ENCODE assay signal across 13 cellular contexts in the genomic region with DNA sequence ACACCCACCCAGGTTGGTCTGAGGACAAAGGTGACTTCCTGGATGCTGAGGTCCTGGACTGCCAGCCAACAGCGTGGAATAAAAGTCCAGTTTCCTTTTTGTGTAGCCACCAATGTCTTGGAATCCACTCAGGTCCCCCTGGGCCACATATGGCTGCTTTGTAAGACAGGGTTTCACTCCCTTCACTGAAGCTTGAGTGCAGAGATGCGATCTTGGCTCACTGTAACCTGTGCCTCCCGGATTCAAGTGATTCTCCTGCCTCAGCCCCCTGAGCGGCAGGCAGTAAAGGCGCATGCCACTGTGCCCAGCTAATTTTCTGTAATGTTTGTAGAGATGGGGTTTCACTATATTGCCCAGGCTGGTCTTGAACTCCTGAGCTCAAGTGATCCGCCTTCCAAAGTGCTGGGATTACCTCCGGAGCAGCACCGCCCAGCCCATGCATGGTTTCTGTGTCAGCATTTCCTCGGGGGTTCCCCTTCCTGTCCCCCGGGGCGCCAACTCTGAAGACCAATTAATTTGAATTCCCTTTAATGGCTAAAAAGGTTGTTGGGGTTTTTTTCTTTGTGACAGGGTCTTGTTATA. TPM values are rescaled to one million over a fixed set of nuclear protein-coding genes. Genes with fewer than 3 reads are reported as not detected.
DNase-seq lines count a peak whose midpoint lies in the region; ATAC-seq and TF ChIP-seq lines count a peak whose summit lies in the region.
"Had no signal": no experiment of that assay in that cellular context is flagged by ENCODE, and none has a peak within 500 bp of the region (broad histone marks: within the 10 kb centered on the region; RNA-seq: fewer than 3 reads in every experiment).

No MANE protein-coding gene starts in this region.

- intact Hi-C loops in left lung (cut with DNase I): no loop called here

- H3K36me3 ChIP-seq in ACC112 (ENCODE audit: insufficient read depth, low read length) (peaks cover 9% of the 10 kb centered on the region), muscle layer of colon (ENCODE audit: insufficient read depth, low read length) (peaks cover 60% of the 10 kb centered on the region), left lung (peaks cover 0 to 52% of the 10 kb centered on the region in 2 donors)
- H3K36me3 ChIP-seq: BE2C had no signal

- H3K9ac ChIP-seq in muscle layer of colon (ENCODE audit: low read length): peak overlapping the region; percentile 49

- peaks cover 15% of the 10 kb centered on the region for H3K79me2 ChIP-seq in ACC112 (ENCODE audit: control insufficient read depth, insufficient read depth, low read length, unreplicated experiment)

- H3K36me3 Mint-ChIP-seq in activated CD4-positive, alpha-beta memory T cell treated with anti-CD3 and anti-CD28 coated beads, Interleukin-2, amount 10 ng/mL, durations not matched to agents 7 days and 5 days (ENCODE audit: low read depth): no peaks in the 10 kb centered on the region

- H3K9me3 ChIP-seq in muscle layer of colon (ENCODE audit: low read length) (no peaks in the 10 kb centered on the region), left lung (no peaks in the 10 kb centered on the region)
- H3K9me3 ChIP-seq: BE2C had no signal

- CTCF ChIA-PET in activated CD4-positive, alpha-beta memory T cell treated with anti-CD3 and anti-CD28 coated beads, Interleukin-2, amount 10 ng/mL, durations not matched to agents 7 days and 5 days (lab: Charles Lee): no interaction called here

- H3K27ac ChIP-seq in ACC112 (ENCODE audit: low read depth, low read length) (peak overlapping the region; percentile 8; the same call in 1 of the 2 replicates), muscle layer of colon (ENCODE audit: low read depth, low read length) (peak overlapping the region; percentile 80), left lung (peak overlapping the region in 1 of 2 donors; percentile 48)

- H3K4me1 Mint-ChIP-seq in activated CD4-positive, alpha-beta memory T cell treated with anti-CD3 and anti-CD28 coated beads, Interleukin-2, amount 10 ng/mL, durations not matched to agents 7 days and 5 days: peaks cover 9% of the 10 kb centered on the region

- no peak overlapping the region for H3K27ac Mint-ChIP-seq in activated CD4-positive, alpha-beta memory T cell treated with anti-CD3 and anti-CD28 coated beads, Interleukin-2, amount 10 ng/mL, durations not matched to agents 7 days and 5 days

- POLR2A ChIA-PET in activated CD4-positive, alpha-beta memory T cell treated with anti-CD3 and anti-CD28 coated beads, Interleukin-2, amount 10 ng/mL, durations not matched to agents 7 days and 5 days (lab: Charles Lee): no interaction called here

- no peaks in the 10 kb centered on the region for H3K27me3 ChIP-seq in ACC112 (ENCODE audit: insufficient read depth, low read length)
- no peaks in the 10 kb centered on the region for H3K27me3 ChIP-seq in muscle layer of colon (ENCODE audit: control insufficient read depth in 1 of 2, insufficient read depth in 2 of 2, low read length in 2 of 2)
- no peaks in the 10 kb centered on the region for H3K27me3 ChIP-seq in left lung
- H3K27me3 ChIP-seq: BE2C had no signal

- no peaks in the 10 kb centered on the region for H3K9me3 Mint-ChIP-seq in activated CD4-positive, alpha-beta memory T cell treated with anti-CD3 and anti-CD28 coated beads, Interleukin-2, amount 10 ng/mL, durations not matched to agents 7 days and 5 days
- H3K9me3 Mint-ChIP-seq: activated T-cell treated with anti-CD3 and anti-CD28 coated beads, Interleukin-2, amount 50 U/mL, for 4 hours had no signal

- no peak overlapping the region for H3K4me3 ChIP-seq in ACC112 (ENCODE audit: low read depth, low read length)
- H3K4me3 ChIP-seq in muscle layer of colon (ENCODE audit: low read depth in 1 of 2, low read length in 2 of 2): peak overlapping the region in 1 of 2 donors; percentile 14
- no peak overlapping the region for H3K4me3 ChIP-seq in left lung

- H3K4me3 Mint-ChIP-seq in activated CD4-positive, alpha-beta memory T cell treated with anti-CD3 and anti-CD28 coated beads, Interleukin-2, amount 10 ng/mL, durations not matched to agents 7 days and 5 days: no peak overlapping the region
- H3K4me3 Mint-ChIP-seq: activated T-cell treated with anti-CD3 and anti-CD28 coated beads, Interleukin-2, amount 50 U/mL, for 4 hours had no signal

- H3K27me3 Mint-ChIP-seq in activated CD4-positive, alpha-beta memory T cell treated with anti-CD3 and anti-CD28 coated beads, Interleukin-2, amount 10 ng/mL, durations not matched to agents 7 days and 5 days: peaks cover 9% of the 10 kb centered on the region

- DNase-seq in activated CD4-positive, alpha-beta memory T cell treated with anti-CD3 and anti-CD28 coated beads, Interleukin-2, amount 10 ng/mL, durations not matched to agents 7 days and 5 days: peak; percentile 25
- DNase-seq in left lung (no peak), activated gamma-delta T cell (lab: John Stamatoyannopoulos, UW) (no peak), NCI-H2081 (lab: John Stamatoyannopoulos, UW) (no peak), NCI-H524 treated with DMSO at 0.1 percent for 48 hours (lab: John Stamatoyannopoulos, UW) (no peak)
- DNase-seq: activated T-cell treated with anti-CD3 and anti-CD28 coated beads, Interleukin-2, amount 50 U/mL, for 4 hours; BE2C had no signal

- ATAC-seq in GM19438 (IDR thresholded peaks at IDR 0.05; ENCODE audit: low read depth, unreplicated experiment) (peak; percentile 78), left lung (no peak)
- ATAC-seq: activated T-cell treated with anti-CD3 and anti-CD28 coated beads, Interleukin-2, amount 50 U/mL, for 4 hours; SK-N-SH treated with all-trans-retinoic acid at 6 μM for 48 hours had no signal

- H2AFZ ChIP-seq in ACC112 (ENCODE audit: low read length, unreplicated experiment): no peak overlapping the region

- H3K4me1 ChIP-seq in ACC112 (ENCODE audit: control insufficient read depth, insufficient read depth, low read length, unreplicated experiment): peaks cover 20% of the 10 kb centered on the region
- H3K4me1 ChIP-seq in muscle layer of colon (ENCODE audit: insufficient read depth, low read length): peaks cover 37% of the 10 kb centered on the region
- H3K4me1 ChIP-seq in left lung: peaks cover 4 to 15% of the 10 kb centered on the region in 2 donors
- H3K4me1 ChIP-seq: BE2C had no signal

- TF ChIP-seq CTCF in left lung (IDR thresholded peaks at IDR 0.05): no peak

RNA-seq across cellular contexts. Expression of gene KANK2, which starts 17.5 kb away (rescaled TPM):
- total RNA-seq in activated CD4-positive, alpha-beta memory T cell treated with anti-CD3 and anti-CD28 coated beads, Interleukin-2, amount 10 ng/mL, durations not matched to agents 7 days and 5 days: 1 to 10 TPM; 2.3 to 2.8 TPM
- 100 to 1,000 TPM; 179 to 194 TPM for total RNA-seq in left lung

RNA-seq across cellular contexts. Expression of gene SPC24, which starts 24.2 kb away (rescaled TPM):
- total RNA-seq in activated CD4-positive, alpha-beta memory T cell treated with anti-CD3 and anti-CD28 coated beads, Interleukin-2, amount 10 ng/mL, durations not matched to agents 7 days and 5 days: 10 to 100 TPM; 68.2 to 72.1 TPM
- total RNA-seq in left lung: 10 to 100 TPM in 1 of 2 donors, 1 to 10 TPM in 1; 5.4 to 12.1 TPM

RNA-seq across cellular contexts. Expression of gene ANGPTL8, which starts 59.6 kb away (rescaled TPM):
- total RNA-seq in activated CD4-positive, alpha-beta memory T cell treated with anti-CD3 and anti-CD28 coated beads, Interleukin-2, amount 10 ng/mL, durations not matched to agents 7 days and 5 days: not detected
- total RNA-seq in left lung: not detected
- total RNA-seq: activated T-cell treated with anti-CD3 and anti-CD28 coated beads, Interleukin-2, amount 50 U/mL, for 4 hours; dermis microvascular lymphatic vessel endothelial cell; renal cortical epithelial cell had no signal

Comparison
In these comparisons a context has a peak if more than half of its experiments do, and no peak if none do; other contexts are left out.
1. RNA of gene KANK2, which starts 17.5 kb away (total RNA-seq): 179 to 194 TPM in left lung; 2.3 to 2.8 TPM in activated CD4-positive, alpha-beta memory T cell treated with anti-CD3 and anti-CD28 coated beads, Interleukin-2, amount 10 ng/mL, durations not matched to agents 7 days and 5 days; every median in the first group is over 10 times any median in the second.
2. RNA of gene SPC24, which starts 24.2 kb away (total RNA-seq): 68.2 to 72.1 TPM in activated CD4-positive, alpha-beta memory T cell treated with anti-CD3 and anti-CD28 coated beads, Interleukin-2, amount 10 ng/mL, durations not matched to agents 7 days and 5 days; 5.4 to 12.1 TPM in left lung; every median in the first group is over 4 times any median in the second.